ENCODE assay signal across 24 cellular contexts in genomic region chr5:10548418-10549122, GRCh38.
"Had no signal": no experiment of that assay in that cellular context is flagged by ENCODE, and none has a peak within 500 bp of the region (broad histone marks: within the 10 kb centered on the region; RNA-seq: fewer than 3 reads in every experiment).

No MANE protein-coding gene starts in this region.

- H3K27ac Mint-ChIP-seq: activated CD4-positive, alpha-beta memory T cell treated with anti-CD3 and anti-CD28 coated beads for 36 hours; activated naive CD4-positive, alpha-beta T cell treated with anti-CD3 and anti-CD28 coated beads for 36 hours; activated T-cell treated with anti-CD3 and anti-CD28 coated beads, Interleukin-2, amount 50 U/mL, for 24 hours; activated T-helper 2 cell treated with anti-CD3 and anti-CD28 coated beads, Interferon-gamma antibody, Interleukin-2, Interleukin-4, amounts not matched to agents 10 μg/mL and 5 μg/mL and 100 μg/mL, durations not matched to agents 14 hours and 24 hours and 36 hours; stimulated activated effector memory CD8-positive, alpha-beta T cell treated with anti-CD3 and anti-CD28 coated beads, Interleukin-12 subunit alpha, Interleukin-12 subunit beta, amount 100 ng/mL, for 72 hours; type B pancreatic cell had no signal

- H3K36me3 Mint-ChIP-seq: activated CD4-positive, alpha-beta memory T cell treated with anti-CD3 and anti-CD28 coated beads for 36 hours; naive thymus-derived CD8-positive, alpha-beta T cell; stimulated activated effector memory CD8-positive, alpha-beta T cell treated with anti-CD3 and anti-CD28 coated beads, Interleukin-12 subunit alpha, Interleukin-12 subunit beta, amount 100 ng/mL, for 72 hours; type B pancreatic cell had no signal

- ATAC-seq: esophagus mucosa; gastrocnemius medialis; heart left ventricle; naive thymus-derived CD8-positive, alpha-beta T cell; psoas muscle; right cardiac atrium; stimulated activated effector memory CD8-positive, alpha-beta T cell treated with anti-CD3 and anti-CD28 coated beads, Interleukin-12 subunit alpha, Interleukin-12 subunit beta, amount 100 ng/mL, for 72 hours had no signal

- H3K4me1 ChIP-seq: gastrocnemius medialis, psoas muscle had no signal

- H3K36me3 ChIP-seq: brain microvascular endothelial cell, gastrocnemius medialis, heart left ventricle, ovary, stomach had no signal

- H3K9me3 ChIP-seq: gastrocnemius medialis, heart left ventricle, ovary, psoas muscle, stomach had no signal

- FAIRE-seq: small intestine had no signal

- DNase-seq: activated CD4-positive, alpha-beta memory T cell treated with anti-CD3 and anti-CD28 coated beads for 36 hours; activated CD4-positive, alpha-beta T cell treated with anti-CD3 and anti-CD28 coated beads for 4 hours; activated naive CD4-positive, alpha-beta T cell treated with anti-CD3 and anti-CD28 coated beads for 36 hours; activated T-cell treated with anti-CD3 and anti-CD28 coated beads, Interleukin-2, amount 50 U/mL, for 24 hours; anterior cingulate cortex; brain microvascular endothelial cell; effector CD4-positive, alpha-beta T cell; gastrocnemius medialis; heart left ventricle; kidney glomerular epithelial cell; mesendoderm; naive thymus-derived CD8-positive, alpha-beta T cell; ovary; psoas muscle; right cardiac atrium; small intestine; stimulated activated CD4-positive, alpha-beta T cell treated with anti-CD3 and anti-CD28 coated beads, Interleukin-4, amount 100 ng/mL, for 24 hours; stomach; SW 1271; T-helper 2 cell had no signal

- H3K27ac ChIP-seq: brain microvascular endothelial cell, gastrocnemius medialis, heart left ventricle, ovary, psoas muscle, stomach had no signal

- H3K4me3 ChIP-seq: gastrocnemius medialis, heart left ventricle, ovary, psoas muscle, stomach had no signal

- H3K4me3 Mint-ChIP-seq: activated CD4-positive, alpha-beta memory T cell treated with anti-CD3 and anti-CD28 coated beads for 36 hours; activated naive CD4-positive, alpha-beta T cell treated with anti-CD3 and anti-CD28 coated beads for 36 hours; activated T-cell treated with anti-CD3 and anti-CD28 coated beads, Interleukin-2, amount 50 U/mL, for 24 hours; naive thymus-derived CD8-positive, alpha-beta T cell; stimulated activated effector memory CD8-positive, alpha-beta T cell treated with anti-CD3 and anti-CD28 coated beads, Interleukin-12 subunit alpha, Interleukin-12 subunit beta, amount 100 ng/mL, for 72 hours; type B pancreatic cell had no signal

- H3K9me3 Mint-ChIP-seq: activated CD4-positive, alpha-beta memory T cell treated with anti-CD3 and anti-CD28 coated beads for 36 hours; activated naive CD4-positive, alpha-beta T cell treated with anti-CD3 and anti-CD28 coated beads for 36 hours; activated T-cell treated with anti-CD3 and anti-CD28 coated beads, Interleukin-2, amount 50 U/mL, for 24 hours; activated T-helper 2 cell treated with anti-CD3 and anti-CD28 coated beads, Interferon-gamma antibody, Interleukin-2, Interleukin-4, amounts not matched to agents 10 μg/mL and 5 μg/mL and 100 μg/mL, durations not matched to agents 14 hours and 24 hours and 36 hours; naive thymus-derived CD8-positive, alpha-beta T cell; stimulated activated effector memory CD8-positive, alpha-beta T cell treated with anti-CD3 and anti-CD28 coated beads, Interleukin-12 subunit alpha, Interleukin-12 subunit beta, amount 100 ng/mL, for 72 hours; type B pancreatic cell had no signal

- H3K27me3 ChIP-seq: brain microvascular endothelial cell, gastrocnemius medialis, heart left ventricle, ovary had no signal
